In genomic region chr22:20191803-20192202, GRCh38 we compare ENCODE assay signal across 33 cellular contexts. TPM values are rescaled to one million over a fixed set of nuclear protein-coding genes. Genes with fewer than 3 reads are reported as not detected.
"Had no signal": no experiment of that assay in that cellular context is flagged by ENCODE, and none has a peak within 500 bp of the region (broad histone marks: within the 10 kb centered on the region; RNA-seq: fewer than 3 reads in every experiment).

No MANE protein-coding gene starts in this region.

- ATAC-seq: left colon; left lung; lower lobe of right lung; natural killer cell; right lobe of liver; stimulated activated naive B cell treated with anti-CD40 and anti-IgM and Interleukin-4, amounts not matched to agents 10 μg/mL and 1 μg/mL and 100 μg/mL, for 72 hours; stimulated activated naive CD8-positive, alpha-beta T cell treated with anti-CD3 and anti-CD28 coated beads, Interleukin-15, Interleukin-2, amounts not matched to agents 100 U/mL and 50 U/mL, for 24 hours; upper lobe of right lung had no signal

- FAIRE-seq: islet of Langerhans, kidney had no signal

- H3K27ac ChIP-seq: left lung, lower lobe of right lung, neural progenitor cell, ovary, right atrium auricular region, right lobe of liver, stomach, suprapubic skin, thoracic aorta, tibial artery, upper lobe of right lung, uterus had no signal

- H3K27me3 ChIP-seq: left lung, neural progenitor cell, ovary, right atrium auricular region, right lobe of liver, stomach, suprapubic skin, tibial artery, upper lobe of right lung, uterus had no signal

- H3K9me3 ChIP-seq: left lung, lower lobe of right lung, ovary, right atrium auricular region, right lobe of liver, stomach, suprapubic skin, thoracic aorta, tibial artery, upper lobe of right lung, uterus had no signal

- H3K27me3 Mint-ChIP-seq: naive B cell; stimulated activated naive B cell treated with anti-CD40 and anti-IgM and Interleukin-4, amounts not matched to agents 10 μg/mL and 1 μg/mL and 100 μg/mL, for 72 hours had no signal

- H3K4me1 ChIP-seq: left lung, lower lobe of right lung, right atrium auricular region, stomach, suprapubic skin, tibial artery, upper lobe of right lung, uterus had no signal

- H3K27ac Mint-ChIP-seq: immature natural killer cell; mesothelial cell of epicardium; naive B cell; natural killer cell; nephron progenitor cell; neural progenitor cell; progenitor cell of endocrine pancreas; stimulated activated naive B cell treated with anti-CD40 and anti-IgM and Interleukin-4, amounts not matched to agents 10 μg/mL and 1 μg/mL and 100 μg/mL, for 72 hours had no signal

- H3K9ac ChIP-seq: neural progenitor cell had no signal

- H3K4me3 ChIP-seq: left lung, lower lobe of right lung, neural progenitor cell, ovary, right atrium auricular region, right lobe of liver, smooth muscle cell, stomach, suprapubic skin, thoracic aorta, tibial artery, upper lobe of right lung, uterus had no signal

- H3K36me3 Mint-ChIP-seq: immature natural killer cell; mesothelial cell of epicardium; naive B cell; natural killer cell; neural progenitor cell; stimulated activated naive B cell treated with anti-CD40 and anti-IgM and Interleukin-4, amounts not matched to agents 10 μg/mL and 1 μg/mL and 100 μg/mL, for 72 hours had no signal

- H3K4me2 ChIP-seq: neural progenitor cell, smooth muscle cell had no signal

- H3K4me1 Mint-ChIP-seq: mesothelial cell of epicardium; naive B cell; stimulated activated naive B cell treated with anti-CD40 and anti-IgM and Interleukin-4, amounts not matched to agents 10 μg/mL and 1 μg/mL and 100 μg/mL, for 72 hours had no signal

- DNase-seq: hypothalamus; immature natural killer cell; kidney; left colon; left lung; lower lobe of right lung; mammary epithelial cell; mesendoderm; naive B cell; natural killer cell; nephron progenitor cell; ovary; right lobe of liver; stimulated activated CD4-positive, alpha-beta T cell treated with anti-CD3 and anti-CD28 coated beads, Interleukin-1b, Interleukin-23, amount 100 ng/mL, for 48 hours; stimulated activated CD4-positive, alpha-beta T cell treated with anti-CD3 and anti-CD28 coated beads, Interleukin-4, amount 100 ng/mL, for 1 hour; stimulated activated naive B cell treated with anti-CD40 and anti-IgM and Interleukin-4, amounts not matched to agents 10 μg/mL and 1 μg/mL and 100 μg/mL, for 72 hours; stimulated activated naive CD8-positive, alpha-beta T cell treated with anti-CD3 and anti-CD28 coated beads, Interleukin-15, Interleukin-2, amounts not matched to agents 100 U/mL and 50 U/mL, for 24 hours; stomach; tibial artery; trophoblast cell; upper lobe of right lung; uterus had no signal

- H3K4me3 Mint-ChIP-seq: immature natural killer cell; mesothelial cell of epicardium; naive B cell; natural killer cell; nephron progenitor cell; neural progenitor cell; stimulated activated naive B cell treated with anti-CD40 and anti-IgM and Interleukin-4, amounts not matched to agents 10 μg/mL and 1 μg/mL and 100 μg/mL, for 72 hours had no signal

- H3K36me3 ChIP-seq: left lung, lower lobe of right lung, neural progenitor cell, ovary, right atrium auricular region, right lobe of liver, stomach, suprapubic skin, thoracic aorta, tibial artery, upper lobe of right lung, uterus had no signal

- H3K9me3 Mint-ChIP-seq: immature natural killer cell; mesothelial cell of epicardium; naive B cell; natural killer cell; nephron progenitor cell; neural progenitor cell; stimulated activated naive B cell treated with anti-CD40 and anti-IgM and Interleukin-4, amounts not matched to agents 10 μg/mL and 1 μg/mL and 100 μg/mL, for 72 hours had no signal

- H2AFZ ChIP-seq: neural progenitor cell had no signal

RNA-seq across cellular contexts. Expression of gene CCDC188, which starts 40.9 kb away (rescaled TPM):
- total RNA-seq: liver, mesothelial cell of epicardium, mononuclear cell, right lobe of liver, skeletal muscle tissue, smooth muscle cell, thoracic aorta had no signal
- polyA plus RNA-seq: liver, smooth muscle cell had no signal
